In the genomic region with DNA sequence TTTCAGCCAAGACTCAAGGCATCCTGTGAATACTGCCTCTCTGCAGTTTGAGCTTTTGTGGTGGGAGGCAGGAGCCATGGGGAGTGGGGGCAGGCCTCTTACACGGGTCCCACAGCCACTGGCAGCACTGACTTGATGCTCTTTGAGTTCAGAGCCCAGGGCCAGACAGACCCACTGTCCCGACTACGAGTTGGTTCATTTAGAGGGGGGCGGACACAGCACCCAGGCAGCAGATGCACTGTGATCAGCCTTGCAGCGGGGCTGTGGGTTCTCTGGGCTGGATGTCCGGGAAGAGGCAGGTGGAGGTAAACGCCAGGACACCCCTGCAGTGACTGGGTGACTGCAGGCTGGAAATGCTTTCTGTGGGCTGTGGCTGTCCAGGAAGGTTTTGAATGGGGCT, we compare ENCODE assay signal across 10 cellular contexts.
A peak's percentile ranks its signal among the peaks of the same experiment; 100 is the strongest.
DNase-seq lines count a peak whose midpoint lies in the region; ATAC-seq and TF ChIP-seq lines count a peak whose summit lies in the region.
"Had no signal": no experiment of that assay in that cellular context is flagged by ENCODE, and none has a peak within 500 bp of the region (broad histone marks: within the 10 kb centered on the region; RNA-seq: fewer than 3 reads in every experiment).

No MANE protein-coding gene starts in this region.

- no peaks in the 10 kb centered on the region for H3K9me3 ChIP-seq in CD8-positive, alpha-beta memory T cell (ENCODE audit: low read length)

- no peaks in the 10 kb centered on the region for H3K36me3 ChIP-seq in CD8-positive, alpha-beta memory T cell (ENCODE audit: insufficient read depth, low read length)

- H3K4me3 ChIP-seq in CD8-positive, alpha-beta memory T cell (ENCODE audit: low read length), result no peak overlapping the region
- H3K4me3 ChIP-seq in fibroblast of villous mesenchyme (ENCODE audit: low read depth, low read length) (peak overlapping the region; percentile 10), skeletal muscle cell (ENCODE audit: low read depth, low read length) (peak overlapping the region; percentile 91)

- peaks cover 80% of the 10 kb centered on the region for H3K4me1 ChIP-seq in CD8-positive, alpha-beta memory T cell (ENCODE audit: insufficient read depth, low read length)

- no peaks in the 10 kb centered on the region for H3K27me3 ChIP-seq in CD8-positive, alpha-beta memory T cell (ENCODE audit: insufficient read depth, low read length, poor library complexity, severe bottlenecking)

- H3K9me3 Mint-ChIP-seq in CD8-positive, alpha-beta memory T cell, result no peaks in the 10 kb centered on the region

- H3K36me3 Mint-ChIP-seq in CD8-positive, alpha-beta memory T cell, result peaks cover 0 to 24% (median 2%) of the 10 kb centered on the region in 3 donors

- H3K27me3 Mint-ChIP-seq in CD8-positive, alpha-beta memory T cell, result no peaks in the 10 kb centered on the region

- ATAC-seq in GM21723 (IDR thresholded peaks at IDR 0.05; ENCODE audit: unreplicated experiment), result no peak

- no peak for TF ChIP-seq CTCF in RWPE1 (conservative IDR thresholded peaks at IDR 0.05; ENCODE audit: low read depth)
- no peak for TF ChIP-seq CTCF in fibroblast of villous mesenchyme (IDR thresholded peaks at IDR 0.05; ENCODE audit: insufficient read depth, low read depth, low read length)

- DNase-seq in CD8-positive, alpha-beta memory T cell, result no peak
- DNase-seq in RWPE1 (ENCODE audit: low spot score), result no peak
- no peak for DNase-seq in fibroblast of villous mesenchyme (ENCODE audit: low read depth)
- no peak for DNase-seq in skeletal muscle cell (ENCODE audit: low read depth)
- DNase-seq in DMS53 treated with DMSO at 0.1 percent for 48 hours (lab: John Stamatoyannopoulos, UW; ENCODE audit: unreplicated experiment), result no peak
- DNase-seq in dedifferentiated amniotic fluid mesenchymal stem cell (ENCODE audit: extremely low spot score), result no peak
- DNase-seq: EL, NCI-H1436 had no signal

- peak overlapping the region in 7 of 8 donors; percentile 45 to 97 (median 85) for H3K27ac Mint-ChIP-seq in CD8-positive, alpha-beta memory T cell

- peak overlapping the region in 6 of 7 donors; percentile 8 to 94 (median 56) for H3K4me3 Mint-ChIP-seq in CD8-positive, alpha-beta memory T cell

- no peak overlapping the region for H3K27ac ChIP-seq in CD8-positive, alpha-beta memory T cell (ENCODE audit: low read depth, low read length)
- peak overlapping the region; percentile 73 for H3K27ac ChIP-seq in RWPE1
- H3K27ac ChIP-seq: epithelial cell of prostate had no signal

- POLR2A ChIA-PET in CD8-positive, alpha-beta memory T cell (lab: Charles Lee), result interaction anchor here (1.0 to 1.2 kb wide), 2 partner anchors 23 to 88 kb away, joined by 3 to 5 read pairs; no protein-coding TSS in a partner anchor
- POLR2A ChIA-PET in RWPE1 (lab: Yijun Ruan, JAX; ENCODE audit: low non-redundant PET), result interaction anchor here (0.6 kb wide), 1 partner anchor 1378 kb away, joined by 5 read pairs; no protein-coding TSS in a partner anchor

- CTCF ChIA-PET in CD8-positive, alpha-beta memory T cell (lab: Charles Lee), result interaction anchor here (1.0 to 4.9 kb wide), 4 partner anchors 23 to 76 kb away, joined by 3 to 55 read pairs (median 5); no protein-coding TSS in a partner anchor
- CTCF ChIA-PET in RWPE1 (lab: Yijun Ruan, JAX), result no interaction called here

- peaks cover 69 to 88% (median 80%) of the 10 kb centered on the region in 3 donors for H3K4me1 Mint-ChIP-seq in CD8-positive, alpha-beta memory T cell
